14 cellular contexts compared by ENCODE assay signal in the genomic region with DNA sequence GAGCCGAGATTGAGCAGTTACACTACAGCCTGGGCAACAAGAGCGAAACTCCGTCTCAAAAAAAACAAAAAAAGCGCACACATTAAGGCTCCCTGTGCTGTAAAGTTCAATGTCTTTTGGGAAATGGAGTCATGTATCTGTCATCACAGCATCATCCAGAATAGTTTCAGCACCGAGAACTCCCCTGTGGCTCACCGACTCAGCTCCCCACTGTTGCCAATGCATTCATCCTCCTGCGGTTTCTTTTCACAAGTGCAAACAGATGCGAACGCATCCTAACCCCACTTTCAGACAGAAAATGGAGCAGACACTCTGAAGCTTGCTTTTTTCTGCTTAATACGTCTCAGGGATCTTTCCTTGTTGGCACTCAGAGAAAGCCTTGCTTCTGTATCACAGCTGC. TPM values are rescaled to one million over a fixed set of nuclear protein-coding genes. Genes with fewer than 3 reads are reported as not detected.
A peak's percentile ranks its signal among the peaks of the same experiment; 100 is the strongest.
DNase-seq lines count a peak whose midpoint lies in the region; ATAC-seq, FAIRE-seq and TF ChIP-seq lines count a peak whose summit lies in the region.
"Had no signal": no experiment of that assay in that cellular context is flagged by ENCODE, and none has a peak within 500 bp of the region (broad histone marks: within the 10 kb centered on the region; RNA-seq: fewer than 3 reads in every experiment).

No MANE protein-coding gene starts in this region.

- H3K4me1 ChIP-seq in right cardiac atrium (ENCODE audit: control insufficient read depth, insufficient read depth, low read length) (peaks cover 18% of the 10 kb centered on the region), RWPE2 (ENCODE audit: insufficient read depth, poor library complexity, severe bottlenecking) (peaks cover 55% of the 10 kb centered on the region), fibroblast of lung (ENCODE audit: control insufficient read depth, extremely low read depth, insufficient read depth, low read length) (peaks cover 30% of the 10 kb centered on the region), small intestine (ENCODE audit: control insufficient read depth in 2 of 2, insufficient read depth in 1 of 2, low read depth in 1 of 2, low read length in 1 of 2) (peaks cover 3 to 4% of the 10 kb centered on the region in 2 donors)

- FAIRE-seq in small intestine (lab: Jason Lieb, UNC) = no peak

- intact Hi-C loops in Right ventricle myocardium superior (cut with DNase I) = no loop called here
- intact Hi-C loops in right cardiac atrium (cut with DNase I) = no loop called here
- intact Hi-C loops in posterior vena cava (cut with DNase I) = no loop called here

- no peak for TF ChIP-seq CTCF in RWPE2 (IDR thresholded peaks at IDR 0.05; ENCODE audit: poor library complexity, severe bottlenecking)
- TF ChIP-seq CTCF in fibroblast of lung (conservative IDR thresholded peaks at IDR 0.05 in 1 of 2, IDR thresholded peaks at IDR 0.05 in 1 of 2; ENCODE audit: low read depth in 1 of 2, low read length in 2 of 2) = no peak

- H3K27ac ChIP-seq in right cardiac atrium (ENCODE audit: low read length) (no peak overlapping the region), RWPE2 (ENCODE audit: poor library complexity, severe bottlenecking) (peak overlapping the region; percentile 88), fibroblast of lung (ENCODE audit: insufficient read depth, low read length) (peak overlapping the region; percentile 52), small intestine (ENCODE audit: low read depth in 1 of 2, low read length in 1 of 2) (no peak overlapping the region)
- H3K27ac ChIP-seq: HL-60, ovary, vagina had no signal

- H4K20me1 ChIP-seq in fibroblast of lung (ENCODE audit: control insufficient read depth, extremely low read depth, insufficient read depth, low read length) = no peaks in the 10 kb centered on the region

- H2AFZ ChIP-seq in fibroblast of lung (ENCODE audit: low read length) = no peak overlapping the region

- no peaks in the 10 kb centered on the region for H3K79me2 ChIP-seq in fibroblast of lung (ENCODE audit: control insufficient read depth, insufficient read depth, low read length)

- no peak for ATAC-seq in Right ventricle myocardium superior (ENCODE audit: poor library complexity)
- ATAC-seq in right cardiac atrium = no peak
- ATAC-seq in RWPE2 (ENCODE audit: low read depth) = peak; percentile 8; the same call in 1 of the 3 replicates
- ATAC-seq in GM19351 (IDR thresholded peaks at IDR 0.05; ENCODE audit: unreplicated experiment) = no peak

- H3K4me3 ChIP-seq in right cardiac atrium (ENCODE audit: low read length) (no peak overlapping the region), RWPE2 (ENCODE audit: severe bottlenecking) (no peak overlapping the region), fibroblast of lung (replicated peaks in 1 of 4; ENCODE audit: control extremely low read depth in 1 of 4, insufficient read depth in 1 of 4, low read depth in 3 of 4, low read length in 4 of 4) (no peak overlapping the region), small intestine (ENCODE audit: low read depth in 1 of 2, low read length in 2 of 2) (no peak overlapping the region)
- H3K4me3 ChIP-seq: ovary, vagina had no signal

- H3K9me3 ChIP-seq in right cardiac atrium (ENCODE audit: control insufficient read depth, low read length) (no peaks in the 10 kb centered on the region), RWPE2 (ENCODE audit: severe bottlenecking) (no peaks in the 10 kb centered on the region), fibroblast of lung (ENCODE audit: control insufficient read depth, insufficient read depth, low read depth, low read length) (no peaks in the 10 kb centered on the region), small intestine (ENCODE audit: control insufficient read depth, low read depth) (no peaks in the 10 kb centered on the region)
- H3K9me3 ChIP-seq: ovary, vagina had no signal

- H3K27me3 ChIP-seq in right cardiac atrium (ENCODE audit: control insufficient read depth, insufficient read depth) = no peaks in the 10 kb centered on the region
- no peaks in the 10 kb centered on the region for H3K27me3 ChIP-seq in RWPE2 (ENCODE audit: insufficient read depth, poor library complexity, severe bottlenecking)
- H3K27me3 ChIP-seq in fibroblast of lung (ENCODE audit: control insufficient read depth, insufficient read depth, low read length) = no peaks in the 10 kb centered on the region
- H3K27me3 ChIP-seq in small intestine (ENCODE audit: control insufficient read depth in 2 of 2, insufficient read depth in 2 of 2, low read length in 2 of 2) = no peaks in the 10 kb centered on the region
- H3K27me3 ChIP-seq: ovary, vagina had no signal

- peak; percentile 35 for DNase-seq in Right ventricle myocardium superior
- DNase-seq in right cardiac atrium = no peak
- DNase-seq in RWPE2 (ENCODE audit: low spot score) = peak; percentile 73
- peak; percentile 51 to 88 for DNase-seq in fibroblast of lung (ENCODE audit: low read depth in 2 of 2)
- no peak for DNase-seq in CD1c-positive myeloid dendritic cell (ENCODE audit: extremely low spot score)
- DNase-seq in small intestine = no peak
- DNase-seq in posterior vena cava (ENCODE audit: low spot score) = no peak
- DNase-seq: NCI-H1105, NCI-H69, ovary, SHP77 treated with DMSO at 0.1 percent for 48 hours had no signal

- H3K4me2 ChIP-seq in fibroblast of lung (ENCODE audit: extremely low read depth, insufficient read depth, low read length) = no peak overlapping the region

- H3K36me3 ChIP-seq in RWPE2 (ENCODE audit: low read depth) = no peaks in the 10 kb centered on the region
- no peaks in the 10 kb centered on the region for H3K36me3 ChIP-seq in fibroblast of lung (ENCODE audit: control insufficient read depth, insufficient read depth, low read length)
- no peaks in the 10 kb centered on the region for H3K36me3 ChIP-seq in small intestine (ENCODE audit: control insufficient read depth in 2 of 2, insufficient read depth in 2 of 2, low read length in 2 of 2)
- H3K36me3 ChIP-seq: ovary, vagina had no signal

- no peak overlapping the region for H3K9ac ChIP-seq in fibroblast of lung (ENCODE audit: insufficient read depth, low read length)

- 68% methylated on average over 10 of the region's 10 CpGs for WGBS in right cardiac atrium
- 76 to 84% (median 84%) methylated on average over 10 of the region's 10 CpGs for WGBS in small intestine, 3 donors

RNA-seq across cellular contexts. Expression of a gene that starts 13.8 kb away (rescaled TPM):
- 8.2 TPM for total RNA-seq in Right ventricle myocardium superior
- total RNA-seq in right cardiac atrium = 10 to 100 TPM in 3 of 4 donors, 1 to 10 TPM in 1; 6.6 to 17.1 (median 11.1) TPM
- polyA plus RNA-seq in right cardiac atrium = 5.4 TPM
- 3.9 and 11.6 TPM in 2 replicates for total RNA-seq in fibroblast of lung
- 0.67 and 3.3 TPM in 2 replicates for polyA plus RNA-seq in fibroblast of lung
- 1.4 and 7.9 TPM in 2 replicates for polyA plus RNA-seq in fibroblast of lung (2012)
- 4.5 and 15.2 TPM in 2 replicates for polyA minus RNA-seq in fibroblast of lung (ENCODE audit: low replicate concordance)
- 1 to 10 TPM in 2 of 3 donors, under 1 TPM in 1; 0.45 to 8.2 (median 4.3) TPM for polyA plus RNA-seq in small intestine
- 10 to 100 TPM; 36.6 to 45.1 TPM for total RNA-seq in posterior vena cava

RNA-seq across cellular contexts. Expression of a gene that starts 26.7 kb away (rescaled TPM):
- total RNA-seq in Right ventricle myocardium superior (26.8 TPM), right cardiac atrium (10 to 100 TPM in 2 of 4 donors, 1 to 10 TPM in 2; 6.2 to 17.4 (median 9.6) TPM), fibroblast of lung (0.26 and 0.66 TPM in 2 replicates), posterior vena cava (10 to 100 TPM; 11.7 to 23.8 TPM)
- polyA plus RNA-seq in right cardiac atrium (4.2 TPM), fibroblast of lung (0.15 and 2.6 TPM in 2 replicates), small intestine (10 to 100 TPM in 1 of 3 donors, 1 to 10 TPM in 2; 1.1 to 12.7 (median 6.6) TPM)
- polyA plus RNA-seq in fibroblast of lung (2012) = 0.10 and 3.5 TPM in 2 replicates
- polyA minus RNA-seq in fibroblast of lung (ENCODE audit: low replicate concordance) = 8.3 TPM in 1 of 2 replicates, not detected in the other

Comparison
In these comparisons a context has a peak if more than half of its experiments do, and no peak if none do; other contexts are left out.
1. DNase-seq: peak in Right ventricle myocardium superior (single experiment), RWPE2 (single experiment) and fibroblast of lung (2 of 2); none in right cardiac atrium (0 of 3), CD1c-positive myeloid dendritic cell (single experiment), small intestine (single experiment) and posterior vena cava (single experiment).
2. H3K27ac ChIP-seq: peak in RWPE2 (single experiment) and fibroblast of lung (single experiment); none in right cardiac atrium (single experiment) and small intestine (0 of 2).